ENCODE assay signal across 19 cellular contexts in genomic region chr3:114285648-114286230, GRCh38. TPM values are rescaled to one million over a fixed set of nuclear protein-coding genes. Genes with fewer than 3 reads are reported as not detected.
DNase-seq lines count a peak whose midpoint lies in the region; ATAC-seq and TF ChIP-seq lines count a peak whose summit lies in the region.
"Had no signal": no experiment of that assay in that cellular context is flagged by ENCODE, and none has a peak within 500 bp of the region (broad histone marks: within the 10 kb centered on the region; RNA-seq: fewer than 3 reads in every experiment).

No MANE protein-coding gene starts in this region.

- H3K27me3 Mint-ChIP-seq in CD4-positive, alpha-beta T cell: no peaks in the 10 kb centered on the region
- H3K27me3 Mint-ChIP-seq in activated CD8-positive, alpha-beta T cell treated with anti-CD3 and anti-CD28 coated beads, Interleukin-2, amount 10 ng/mL, durations not matched to agents 7 days and 5 days (ENCODE audit: low read depth): no peaks in the 10 kb centered on the region

- CTCF ChIA-PET in CD4-positive, alpha-beta T cell (lab: Charles Lee): interaction anchor here (1.2 to 1.4 kb wide), 3 partner anchors 13 to 133 kb away, joined by 3 to 7 read pairs (median 5); no protein-coding TSS in a partner anchor
- CTCF ChIA-PET in activated CD8-positive, alpha-beta T cell treated with anti-CD3 and anti-CD28 coated beads, Interleukin-2, amount 10 ng/mL, durations not matched to agents 7 days and 5 days (lab: Charles Lee): interaction anchor here (0.7 to 3.9 kb wide), 6 partner anchors 11 to 241 kb away, joined by 3 to 14 read pairs (median 4); no protein-coding TSS in a partner anchor

- POLR2A ChIA-PET in CD4-positive, alpha-beta T cell (lab: Charles Lee): interaction anchor here (1.0 to 2.1 kb wide), 6 partner anchors 11 to 72 kb away, joined by 3 to 14 read pairs (median 6); no protein-coding TSS in a partner anchor
- POLR2A ChIA-PET in activated CD8-positive, alpha-beta T cell treated with anti-CD3 and anti-CD28 coated beads, Interleukin-2, amount 10 ng/mL, durations not matched to agents 7 days and 5 days (lab: Charles Lee): interaction anchor here (0.6 to 1.4 kb wide), 4 partner anchors 9 to 72 kb away, joined by 3 to 15 read pairs (median 4); partner anchors contain the start of gene TIGIT

- TF ChIP-seq CTCF in CD4-positive, alpha-beta T cell (IDR thresholded peaks at IDR 0.05): no peak
- TF ChIP-seq CTCF in mucosa of descending colon (IDR thresholded peaks at IDR 0.05) (no peak), stomach (IDR thresholded peaks at IDR 0.05) (no peak)

- peak; percentile 54 for ATAC-seq in CD4-positive, alpha-beta T cell (ENCODE audit: poor library complexity)
- peak; percentile 66 for ATAC-seq in GM18867 (IDR thresholded peaks at IDR 0.05; ENCODE audit: unreplicated experiment)
- peak; percentile 86 for ATAC-seq in activated CD8-positive, alpha-beta T cell treated with anti-CD3 and anti-CD28 coated beads, Interleukin-2, amount 10 ng/mL, durations not matched to agents 7 days and 5 days
- ATAC-seq in mucosa of descending colon: peak; percentile 22
- ATAC-seq in GM18861 (IDR thresholded peaks at IDR 0.05; ENCODE audit: unreplicated experiment): no peak
- ATAC-seq: heart left ventricle, left ventricle myocardium superior had no signal

- 74 to 85% (median 82%) methylated on average over 3 of the region's 3 CpGs for WGBS in stomach, 5 donors

- H3K4me3 Mint-ChIP-seq in CD4-positive, alpha-beta T cell: peak overlapping the region; percentile 69
- peak overlapping the region; percentile 53 for H3K4me3 Mint-ChIP-seq in activated CD8-positive, alpha-beta T cell treated with anti-CD3 and anti-CD28 coated beads, Interleukin-2, amount 10 ng/mL, durations not matched to agents 7 days and 5 days

- peaks cover 4% of the 10 kb centered on the region for H3K9me3 Mint-ChIP-seq in CD4-positive, alpha-beta T cell
- no peaks in the 10 kb centered on the region for H3K9me3 Mint-ChIP-seq in activated CD8-positive, alpha-beta T cell treated with anti-CD3 and anti-CD28 coated beads, Interleukin-2, amount 10 ng/mL, durations not matched to agents 7 days and 5 days (ENCODE audit: insufficient read depth)

- no peak for TF ChIP-seq POLR2A in stomach (IDR thresholded peaks at IDR 0.05)

- H3K4me3 ChIP-seq in mucosa of descending colon (no peak overlapping the region), stomach (no peak overlapping the region)
- H3K4me3 ChIP-seq: heart left ventricle, tibial artery had no signal

- no peak overlapping the region for H3K27ac ChIP-seq in CD4-positive, alpha-beta T cell (ENCODE audit: low read depth, low read length)
- no peak overlapping the region for H3K27ac ChIP-seq in stomach
- H3K27ac ChIP-seq: tibial artery, VCaP had no signal

- H3K4me1 ChIP-seq in mucosa of descending colon (ENCODE audit: low read depth) (no peaks in the 10 kb centered on the region), stomach (no peaks in the 10 kb centered on the region)
- H3K4me1 ChIP-seq: heart left ventricle, tibial artery had no signal

- no peak for TF ChIP-seq EP300 in stomach (IDR thresholded peaks at IDR 0.05)

- H3K4me1 Mint-ChIP-seq in CD4-positive, alpha-beta T cell (ENCODE audit: low read depth): peaks cover 18% of the 10 kb centered on the region
- peaks cover 14% of the 10 kb centered on the region for H3K4me1 Mint-ChIP-seq in activated CD8-positive, alpha-beta T cell treated with anti-CD3 and anti-CD28 coated beads, Interleukin-2, amount 10 ng/mL, durations not matched to agents 7 days and 5 days (ENCODE audit: low read depth)

- H3K27me3 ChIP-seq in CD4-positive, alpha-beta T cell (ENCODE audit: control insufficient read depth, insufficient read depth, low read length): no peaks in the 10 kb centered on the region
- no peaks in the 10 kb centered on the region for H3K27me3 ChIP-seq in stomach
- H3K27me3 ChIP-seq: heart left ventricle, tibial artery had no signal

- peak overlapping the region; percentile 85 for H3K27ac Mint-ChIP-seq in CD4-positive, alpha-beta T cell
- H3K27ac Mint-ChIP-seq in activated CD8-positive, alpha-beta T cell treated with anti-CD3 and anti-CD28 coated beads, Interleukin-2, amount 10 ng/mL, durations not matched to agents 7 days and 5 days: peak overlapping the region; percentile 87

- H3K36me3 Mint-ChIP-seq in CD4-positive, alpha-beta T cell (ENCODE audit: low read depth): no peaks in the 10 kb centered on the region
- H3K36me3 Mint-ChIP-seq in activated CD8-positive, alpha-beta T cell treated with anti-CD3 and anti-CD28 coated beads, Interleukin-2, amount 10 ng/mL, durations not matched to agents 7 days and 5 days (ENCODE audit: low read depth): peaks cover 2% of the 10 kb centered on the region

- intact Hi-C loops in CD4-positive, alpha-beta T cell (cut with DNase I, micrococcal nuclease): no loop called here
- intact Hi-C loops in mucosa of descending colon (cut with DNase I, micrococcal nuclease): no loop called here
- intact Hi-C loops in stomach (cut with DNase I; ENCODE audit: low total_unique reads): no loop called here

- H3K9me3 ChIP-seq in CD4-positive, alpha-beta T cell (ENCODE audit: control insufficient read depth, low read length): no peaks in the 10 kb centered on the region
- H3K9me3 ChIP-seq in mucosa of descending colon (no peaks in the 10 kb centered on the region), stomach (no peaks in the 10 kb centered on the region)
- H3K9me3 ChIP-seq: tibial artery had no signal

- DNase-seq in CD4-positive, alpha-beta T cell: no peak
- no peak for DNase-seq in activated CD8-positive, alpha-beta T cell treated with anti-CD3 and anti-CD28 coated beads, Interleukin-2, amount 10 ng/mL, durations not matched to agents 7 days and 5 days
- no peak for DNase-seq in mucosa of descending colon
- no peak for DNase-seq in stomach
- no peak for DNase-seq in GOT3 (lab: John Stamatoyannopoulos, UW)
- DNase-seq: COR-L47; HCEC 1CT; heart left ventricle; left ventricle myocardium superior; NCI-H1417 treated with DMSO at 0.1 percent for 48 hours; OCI-M1; SHP77 treated with DMSO at 0.1 percent for 48 hours; stimulated activated CD4-positive, alpha-beta T cell treated with anti-CD3 and anti-CD28 coated beads, Interleukin-12 subunit alpha, Interleukin-12 subunit beta, amount 100 ng/mL, for 4 hours; tibial artery had no signal

- no peaks in the 10 kb centered on the region for H3K36me3 ChIP-seq in mucosa of descending colon (ENCODE audit: low read depth)
- H3K36me3 ChIP-seq in stomach: no peaks in the 10 kb centered on the region
- H3K36me3 ChIP-seq: heart left ventricle, tibial artery had no signal

RNA-seq across cellular contexts. Expression of gene TIGIT, which starts 8.1 kb away (rescaled TPM):
- 1 to 10 TPM; 3.5 to 4.2 TPM for total RNA-seq in CD4-positive, alpha-beta T cell
- total RNA-seq in activated CD8-positive, alpha-beta T cell treated with anti-CD3 and anti-CD28 coated beads, Interleukin-2, amount 10 ng/mL, durations not matched to agents 7 days and 5 days: 10 to 100 TPM; 17.3 to 22.1 TPM
- 1 to 10 TPM in 1 of 3 donors, under 1 TPM in 2; 0.54 to 1.6 (median 0.84) TPM for total RNA-seq in mucosa of descending colon
- 1 to 10 TPM in 1 of 5 donors, under 1 TPM in 2, not detected in 2; 0.29 to 1.1 (median 0.58) TPM for total RNA-seq in stomach
- 1 to 10 TPM in 1 of 3 donors, under 1 TPM in 2; 0.25 to 1.2 (median 0.43) TPM for polyA plus RNA-seq in stomach
- total RNA-seq: endothelial cell of umbilical vein, left ventricle myocardium superior, MCF 10A had no signal
- polyA plus RNA-seq: endothelial cell of umbilical vein had no signal

RNA-seq across cellular contexts. Expression of gene ZNF80, which starts 48.4 kb away (rescaled TPM):
- under 1 TPM; 0.16 to 0.17 TPM for total RNA-seq in CD4-positive, alpha-beta T cell
- under 1 TPM; 0.71 to 0.89 TPM for total RNA-seq in activated CD8-positive, alpha-beta T cell treated with anti-CD3 and anti-CD28 coated beads, Interleukin-2, amount 10 ng/mL, durations not matched to agents 7 days and 5 days
- total RNA-seq in mucosa of descending colon (under 1 TPM in 1 of 3 donors, not detected in 2; 0.19 TPM), stomach (under 1 TPM in 1 of 5 donors, not detected in 4; 0.92 TPM)
- not detected for polyA plus RNA-seq in stomach
- total RNA-seq: endothelial cell of umbilical vein, left ventricle myocardium superior, MCF 10A had no signal
- polyA plus RNA-seq: endothelial cell of umbilical vein, heart left ventricle had no signal
